In genomic region chr16:4092547-4093265, GRCh38 we compare ENCODE assay signal across 23 cellular contexts. TPM values are rescaled to one million over a fixed set of nuclear protein-coding genes. Genes with fewer than 3 reads are reported as not detected.
DNase-seq lines count a peak whose midpoint lies in the region; ATAC-seq and TF ChIP-seq lines count a peak whose summit lies in the region.
"Had no signal": no experiment of that assay in that cellular context is flagged by ENCODE, and none has a peak within 500 bp of the region (broad histone marks: within the 10 kb centered on the region; RNA-seq: fewer than 3 reads in every experiment).

No MANE protein-coding gene starts in this region.

- no peaks in the 10 kb centered on the region for H3K27me3 Mint-ChIP-seq in activated T-helper 2 cell treated with anti-CD3 and anti-CD28 coated beads, Interferon-gamma antibody, Interleukin-2, Interleukin-4, amounts not matched to agents 10 μg/mL and 5 μg/mL and 100 μg/mL, durations not matched to agents 14 hours and 24 hours and 36 hours (ENCODE audit: low read depth)
- H3K27me3 Mint-ChIP-seq: activated CD4-positive, alpha-beta T cell treated with anti-CD3 and anti-CD28 coated beads, Interleukin-2, amount 10 ng/mL, durations not matched to agents 7 days and 5 days; activated CD8-positive, alpha-beta memory T cell treated with anti-CD3 and anti-CD28 coated beads, Interleukin-2, amount 10 ng/mL, durations not matched to agents 7 days and 5 days had no signal

- no peak for TF ChIP-seq EP300 in upper lobe of left lung (IDR thresholded peaks at IDR 0.05)

- no peak overlapping the region for H2BK120ac ChIP-seq in mesenchymal stem cell (ENCODE audit: low read depth, low read length)

- no peaks in the 10 kb centered on the region for H3K9me3 ChIP-seq in heart left ventricle
- H3K9me3 ChIP-seq in endocrine pancreas (ENCODE audit: control insufficient read depth, low read length): no peaks in the 10 kb centered on the region
- no peaks in the 10 kb centered on the region for H3K9me3 ChIP-seq in mesenchymal stem cell (ENCODE audit: control insufficient read depth, low read length)
- no peaks in the 10 kb centered on the region for H3K9me3 ChIP-seq in upper lobe of left lung
- H3K9me3 ChIP-seq: tibial nerve had no signal

- no peak for ATAC-seq in heart left ventricle
- no peak for ATAC-seq in left ventricle myocardium superior
- no peak for ATAC-seq in upper lobe of left lung (ENCODE audit: low FRiP score in 2 of 2)
- no peak for ATAC-seq in HG02759 (IDR thresholded peaks at IDR 0.05; ENCODE audit: unreplicated experiment)
- ATAC-seq: activated CD8-positive, alpha-beta memory T cell treated with anti-CD3 and anti-CD28 coated beads, Interleukin-2, amount 10 ng/mL, durations not matched to agents 7 days and 5 days; activated T-cell treated with anti-CD3 and anti-CD28 coated beads, Interleukin-2, amount 50 U/mL, for 72 hours; CD8-positive, alpha-beta T cell; left colon; natural killer cell; stimulated activated naive CD8-positive, alpha-beta T cell treated with anti-CD3 and anti-CD28 coated beads, Interleukin-15, Interleukin-2, amounts not matched to agents 100 U/mL and 50 U/mL, for 24 hours had no signal

- H3K4me1 Mint-ChIP-seq in activated T-helper 2 cell treated with anti-CD3 and anti-CD28 coated beads, Interferon-gamma antibody, Interleukin-2, Interleukin-4, amounts not matched to agents 10 μg/mL and 5 μg/mL and 100 μg/mL, durations not matched to agents 14 hours and 24 hours and 36 hours (ENCODE audit: low read depth): peaks cover 2% of the 10 kb centered on the region

- DNase-seq in heart left ventricle (no peak), left ventricle myocardium superior (no peak), mesenchymal stem cell (no peak), upper lobe of left lung (peak in 1 of 2 donors; percentile 1), D341Med (ENCODE audit: low spot score) (no peak)
- DNase-seq in activated T-helper 2 cell treated with anti-CD3 and anti-CD28 coated beads, Interferon-gamma antibody, Interleukin-2, Interleukin-4, amounts not matched to agents 10 μg/mL and 5 μg/mL and 100 μg/mL, durations not matched to agents 14 hours and 24 hours and 36 hours (ENCODE audit: low spot score): no peak
- DNase-seq: 8988T; activated CD4-positive, alpha-beta T cell treated with anti-CD3 and anti-CD28 coated beads, Interleukin-2, amount 10 ng/mL, durations not matched to agents 7 days and 5 days; activated CD8-positive, alpha-beta memory T cell treated with anti-CD3 and anti-CD28 coated beads, Interleukin-2, amount 10 ng/mL, durations not matched to agents 7 days and 5 days; activated naive CD4-positive, alpha-beta T cell treated with anti-CD3 and anti-CD28 coated beads, Interleukin-2, amount 10 ng/mL, durations not matched to agents 7 days and 5 days; activated T-cell treated with anti-CD3 and anti-CD28 coated beads, Interleukin-2, amount 50 U/mL, for 72 hours; CD8-positive, alpha-beta T cell; central memory CD4-positive, alpha-beta T cell; left colon; natural killer cell; NCI-H1048; NCI-H187; NCI-H748 treated with DMSO at 0.1 percent for 48 hours; stimulated activated naive CD8-positive, alpha-beta T cell treated with anti-CD3 and anti-CD28 coated beads, Interleukin-15, Interleukin-2, amounts not matched to agents 100 U/mL and 50 U/mL, for 24 hours; WERI-Rb-1 had no signal

- H3K4ac ChIP-seq in mesenchymal stem cell (ENCODE audit: low read depth in 1 of 2, low read length in 2 of 2): no peak overlapping the region

- H4K8ac ChIP-seq in mesenchymal stem cell (ENCODE audit: low read length): no peak overlapping the region

- no peak overlapping the region for H2AFZ ChIP-seq in mesenchymal stem cell (ENCODE audit: low read depth, low read length)

- H3K27ac Mint-ChIP-seq in activated T-helper 2 cell treated with anti-CD3 and anti-CD28 coated beads, Interferon-gamma antibody, Interleukin-2, Interleukin-4, amounts not matched to agents 10 μg/mL and 5 μg/mL and 100 μg/mL, durations not matched to agents 14 hours and 24 hours and 36 hours: no peak overlapping the region
- H3K27ac Mint-ChIP-seq: activated CD4-positive, alpha-beta T cell treated with anti-CD3 and anti-CD28 coated beads, Interleukin-2, amount 10 ng/mL, durations not matched to agents 7 days and 5 days; activated CD8-positive, alpha-beta memory T cell treated with anti-CD3 and anti-CD28 coated beads, Interleukin-2, amount 10 ng/mL, durations not matched to agents 7 days and 5 days; activated naive CD4-positive, alpha-beta T cell treated with anti-CD3 and anti-CD28 coated beads, Interleukin-2, amount 10 ng/mL, durations not matched to agents 7 days and 5 days; activated T-cell treated with anti-CD3 and anti-CD28 coated beads, Interleukin-2, amount 50 U/mL, for 72 hours; CD8-positive, alpha-beta T cell; natural killer cell had no signal

- WGBS in heart left ventricle, 4 donors: 68 to 77% (median 69%) methylated on average over 5 of the region's 5 CpGs
- 97% methylated on average over 4 of the region's 5 CpGs for WGBS in mesenchymal stem cell
- WGBS in upper lobe of left lung, 2 donors: 75 to 83% methylated on average over 5 of the region's 5 CpGs

- no peak overlapping the region for H3K14ac ChIP-seq in mesenchymal stem cell (ENCODE audit: low read length in 2 of 2)

- H3K9ac ChIP-seq in endocrine pancreas (ENCODE audit: control insufficient read depth, insufficient read depth, low read length) (no peak overlapping the region), mesenchymal stem cell (ENCODE audit: low read length) (peak overlapping the region; percentile 82)

- no peak overlapping the region for H2BK15ac ChIP-seq in mesenchymal stem cell (ENCODE audit: low read depth, poor library complexity, severe bottlenecking)

- no peak overlapping the region for H3K18ac ChIP-seq in mesenchymal stem cell (ENCODE audit: low read depth in 1 of 2, low read length in 2 of 2)

- H3K4me3 Mint-ChIP-seq in activated T-helper 2 cell treated with anti-CD3 and anti-CD28 coated beads, Interferon-gamma antibody, Interleukin-2, Interleukin-4, amounts not matched to agents 10 μg/mL and 5 μg/mL and 100 μg/mL, durations not matched to agents 14 hours and 24 hours and 36 hours (ENCODE audit: low read depth): no peak overlapping the region
- H3K4me3 Mint-ChIP-seq: activated CD4-positive, alpha-beta T cell treated with anti-CD3 and anti-CD28 coated beads, Interleukin-2, amount 10 ng/mL, durations not matched to agents 7 days and 5 days; activated CD8-positive, alpha-beta memory T cell treated with anti-CD3 and anti-CD28 coated beads, Interleukin-2, amount 10 ng/mL, durations not matched to agents 7 days and 5 days; activated naive CD4-positive, alpha-beta T cell treated with anti-CD3 and anti-CD28 coated beads, Interleukin-2, amount 10 ng/mL, durations not matched to agents 7 days and 5 days; activated T-cell treated with anti-CD3 and anti-CD28 coated beads, Interleukin-2, amount 50 U/mL, for 72 hours; CD8-positive, alpha-beta T cell; natural killer cell had no signal

- no peaks in the 10 kb centered on the region for H3K36me3 ChIP-seq in heart left ventricle
- H3K36me3 ChIP-seq in endocrine pancreas (ENCODE audit: control insufficient read depth, insufficient read depth, low read length): no peaks in the 10 kb centered on the region
- H3K36me3 ChIP-seq in mesenchymal stem cell (ENCODE audit: control insufficient read depth in 1 of 2, insufficient read depth in 2 of 2, low read depth in 1 of 2, low read length in 2 of 2): no peaks in the 10 kb centered on the region
- H3K36me3 ChIP-seq in upper lobe of left lung: no peaks in the 10 kb centered on the region
- H3K36me3 ChIP-seq: tibial nerve had no signal

- no peak overlapping the region for H3K23ac ChIP-seq in mesenchymal stem cell (ENCODE audit: low read length in 2 of 2)

- H3K36me3 Mint-ChIP-seq in activated T-helper 2 cell treated with anti-CD3 and anti-CD28 coated beads, Interferon-gamma antibody, Interleukin-2, Interleukin-4, amounts not matched to agents 10 μg/mL and 5 μg/mL and 100 μg/mL, durations not matched to agents 14 hours and 24 hours and 36 hours (ENCODE audit: low read depth): no peaks in the 10 kb centered on the region
- H3K36me3 Mint-ChIP-seq: activated CD8-positive, alpha-beta memory T cell treated with anti-CD3 and anti-CD28 coated beads, Interleukin-2, amount 10 ng/mL, durations not matched to agents 7 days and 5 days; activated naive CD4-positive, alpha-beta T cell treated with anti-CD3 and anti-CD28 coated beads, Interleukin-2, amount 10 ng/mL, durations not matched to agents 7 days and 5 days; CD8-positive, alpha-beta T cell; natural killer cell had no signal

- intact Hi-C loops in heart left ventricle (cut with DNase I): loop anchor here in 2 of 10 donors (5.0 to 10.0 kb wide), 2 partner anchors 40 to 48 kb away; no protein-coding TSS in a partner anchor
- intact Hi-C loops in left ventricle myocardium superior (cut with micrococcal nuclease): no loop called here
- intact Hi-C loops in activated T-helper 2 cell treated with anti-CD3 and anti-CD28 coated beads, Interferon-gamma antibody, Interleukin-2, Interleukin-4, amounts not matched to agents 10 μg/mL and 5 μg/mL and 100 μg/mL, durations not matched to agents 14 hours and 24 hours and 36 hours (cut with micrococcal nuclease): no loop called here

- H3K4me1 ChIP-seq in heart left ventricle (peaks cover 3 to 70% (median 40%) of the 10 kb centered on the region in 12 donors), endocrine pancreas (ENCODE audit: control insufficient read depth, insufficient read depth, low read length) (peaks cover 14% of the 10 kb centered on the region), mesenchymal stem cell (ENCODE audit: control insufficient read depth, insufficient read depth, low read depth, low read length) (peaks cover 6% of the 10 kb centered on the region), upper lobe of left lung (peaks cover 44 to 62% (median 47%) of the 10 kb centered on the region in 4 donors)

- peaks cover 20% of the 10 kb centered on the region for H3K79me1 ChIP-seq in mesenchymal stem cell (replicated peaks; ENCODE audit: low read length, poor library complexity, severe bottlenecking)

- H3K27ac ChIP-seq in heart left ventricle (peak overlapping the region in 11 of 12 donors; percentile 25 to 84 (median 75)), mesenchymal stem cell (ENCODE audit: low read length, poor library complexity, severe bottlenecking) (no peak overlapping the region), upper lobe of left lung (peak overlapping the region in 3 of 4 donors; percentile 61 to 81 (median 64))
- H3K27ac ChIP-seq: WERI-Rb-1 had no signal

- no peak overlapping the region for H4K91ac ChIP-seq in mesenchymal stem cell (ENCODE audit: low read length)

- H3K4me2 ChIP-seq in mesenchymal stem cell (ENCODE audit: low read length, poor library complexity, severe bottlenecking): no peak overlapping the region

- H3K4me3 ChIP-seq in heart left ventricle (peak overlapping the region in 4 of 12 donors; percentile 15 to 35 (median 31)), endocrine pancreas (ENCODE audit: control insufficient read depth, insufficient read depth, low read length) (peak overlapping the region; percentile 76), mesenchymal stem cell (ENCODE audit: insufficient read depth in 1 of 2, low read depth in 1 of 2, low read length in 2 of 2) (peak overlapping the region in 1 of 2 experiments; percentile 22), upper lobe of left lung (no peak overlapping the region)
- H3K4me3 ChIP-seq: tibial nerve had no signal

- H3K9me3 Mint-ChIP-seq in activated T-helper 2 cell treated with anti-CD3 and anti-CD28 coated beads, Interferon-gamma antibody, Interleukin-2, Interleukin-4, amounts not matched to agents 10 μg/mL and 5 μg/mL and 100 μg/mL, durations not matched to agents 14 hours and 24 hours and 36 hours: no peaks in the 10 kb centered on the region
- H3K9me3 Mint-ChIP-seq: activated CD4-positive, alpha-beta T cell treated with anti-CD3 and anti-CD28 coated beads, Interleukin-2, amount 10 ng/mL, durations not matched to agents 7 days and 5 days; activated naive CD4-positive, alpha-beta T cell treated with anti-CD3 and anti-CD28 coated beads, Interleukin-2, amount 10 ng/mL, durations not matched to agents 7 days and 5 days; activated T-cell treated with anti-CD3 and anti-CD28 coated beads, Interleukin-2, amount 50 U/mL, for 72 hours; CD8-positive, alpha-beta T cell; natural killer cell had no signal

- no peak overlapping the region for H2BK5ac ChIP-seq in mesenchymal stem cell (ENCODE audit: low read depth, low read length, poor library complexity, severe bottlenecking)

- H2BK12ac ChIP-seq in mesenchymal stem cell (ENCODE audit: low read length in 2 of 2): no peak overlapping the region

- H2AK5ac ChIP-seq in mesenchymal stem cell (ENCODE audit: low read length, severe bottlenecking): no peak overlapping the region

- TF ChIP-seq POLR2A in heart left ventricle (IDR thresholded peaks at IDR 0.05) (no peak), upper lobe of left lung (IDR thresholded peaks at IDR 0.05) (no peak)

- TF ChIP-seq CTCF in heart left ventricle (IDR thresholded peaks at IDR 0.05) (no peak), upper lobe of left lung (IDR thresholded peaks at IDR 0.05) (no peak)

- no peaks in the 10 kb centered on the region for H3K27me3 ChIP-seq in heart left ventricle
- no peaks in the 10 kb centered on the region for H3K27me3 ChIP-seq in endocrine pancreas (ENCODE audit: control insufficient read depth, insufficient read depth, low read length)
- H3K27me3 ChIP-seq in mesenchymal stem cell (ENCODE audit: control insufficient read depth in 1 of 2, insufficient read depth in 1 of 2, low read length in 2 of 2): no peaks in the 10 kb centered on the region
- H3K27me3 ChIP-seq in upper lobe of left lung: no peaks in the 10 kb centered on the region
- H3K27me3 ChIP-seq: tibial nerve had no signal

RNA-seq across cellular contexts. Expression of gene ADCY9, which starts 23.5 kb away (rescaled TPM):
- 10 to 100 TPM; 39.5 to 85.8 (median 45.3) TPM for total RNA-seq in heart left ventricle
- polyA plus RNA-seq in heart left ventricle: 10 to 100 TPM; 11.8 to 42.9 TPM
- total RNA-seq in left ventricle myocardium superior: 53.5 TPM
- polyA plus RNA-seq in mesenchymal stem cell (2013, experiment 1 of 2): 20.7 TPM
- polyA plus RNA-seq in mesenchymal stem cell (2013, experiment 2 of 2): 20.1 TPM
- 10 to 100 TPM; 46.0 to 80.7 (median 68.4) TPM for total RNA-seq in upper lobe of left lung
- total RNA-seq in activated T-helper 2 cell treated with anti-CD3 and anti-CD28 coated beads, Interferon-gamma antibody, Interleukin-2, Interleukin-4, amounts not matched to agents 10 μg/mL and 5 μg/mL and 100 μg/mL, durations not matched to agents 14 hours and 24 hours and 36 hours: 6.0 and 7.7 TPM in 2 replicates
